Comparison of ENCODE assay signal across 24 cellular contexts in genomic region chr7:99476107-99476506, GRCh38. TPM values are rescaled to one million over a fixed set of nuclear protein-coding genes. Genes with fewer than 3 reads are reported as not detected.
DNase-seq lines count a peak whose midpoint lies in the region; ATAC-seq and TF ChIP-seq lines count a peak whose summit lies in the region.
"Had no signal": no experiment of that assay in that cellular context is flagged by ENCODE, and none has a peak within 500 bp of the region (broad histone marks: within the 10 kb centered on the region; RNA-seq: fewer than 3 reads in every experiment).

No MANE protein-coding gene starts in this region.

- no peak overlapping the region for H3K4me3 ChIP-seq in CD8-positive, alpha-beta T cell (ENCODE audit: low read depth, low read length)
- H3K4me3 ChIP-seq in trophoblast cell (ENCODE audit: low read depth, low read length) = no peak overlapping the region
- H3K4me3 ChIP-seq: A549, SJCRH30 had no signal

- peaks cover 47% of the 10 kb centered on the region for H3K4me1 Mint-ChIP-seq in CD8-positive, alpha-beta T cell (ENCODE audit: low read depth)
- peaks cover 40% of the 10 kb centered on the region for H3K4me1 Mint-ChIP-seq in T-helper 17 cell

- H4K12ac ChIP-seq in trophoblast cell (ENCODE audit: low read depth, low read length) = no peak overlapping the region

- H3K4me1 ChIP-seq in CD8-positive, alpha-beta T cell (ENCODE audit: insufficient read depth, low read length) = peaks cover 33% of the 10 kb centered on the region
- H3K4me1 ChIP-seq in trophoblast cell (ENCODE audit: control insufficient read depth in 1 of 2, insufficient read depth in 2 of 2, low read length in 2 of 2) = peaks cover 0 to 5% of the 10 kb centered on the region in 2 experiments
- H3K4me1 ChIP-seq: SJCRH30 had no signal

- peak overlapping the region; percentile 39 for H3K4ac ChIP-seq in trophoblast cell (ENCODE audit: low read depth, low read length)

- peaks cover 36% of the 10 kb centered on the region for H3K36me3 Mint-ChIP-seq in CD8-positive, alpha-beta T cell
- no peaks in the 10 kb centered on the region for H3K36me3 Mint-ChIP-seq in T-helper 17 cell (ENCODE audit: low read depth)

- no peak overlapping the region for H2BK5ac ChIP-seq in trophoblast cell (ENCODE audit: low read depth, low read length, poor library complexity)

- peak overlapping the region; percentile 18 for H3K27ac Mint-ChIP-seq in CD8-positive, alpha-beta T cell
- peak overlapping the region; percentile 34 for H3K27ac Mint-ChIP-seq in T-helper 17 cell
- H3K27ac Mint-ChIP-seq: B cell had no signal

- no peak overlapping the region for H3K18ac ChIP-seq in trophoblast cell (ENCODE audit: low read length)

- no peak overlapping the region for H2AK5ac ChIP-seq in trophoblast cell (ENCODE audit: low read length)

- H3K9me3 Mint-ChIP-seq in CD8-positive, alpha-beta T cell = no peaks in the 10 kb centered on the region

- H4K8ac ChIP-seq in trophoblast cell (ENCODE audit: low read depth, low read length) = no peak overlapping the region

- CTCF ChIA-PET in CD8-positive, alpha-beta T cell (lab: Charles Lee) = no interaction called here

- peaks cover 7% of the 10 kb centered on the region for H3K79me1 ChIP-seq in trophoblast cell (ENCODE audit: low read length)

- no peak overlapping the region for H2AFZ ChIP-seq in trophoblast cell (ENCODE audit: insufficient read depth, low read length, poor library complexity)

- H2BK120ac ChIP-seq in trophoblast cell (ENCODE audit: insufficient read depth, low read length, poor library complexity) = no peak overlapping the region

- H3K4me3 Mint-ChIP-seq in CD8-positive, alpha-beta T cell = no peak overlapping the region
- H3K4me3 Mint-ChIP-seq in T-helper 17 cell = peak overlapping the region; percentile 31
- H3K4me3 Mint-ChIP-seq: B cell, CD14-positive monocyte had no signal

- no peak for TF ChIP-seq CTCF in CD8-positive, alpha-beta T cell (IDR thresholded peaks at IDR 0.05)

- H2BK12ac ChIP-seq in trophoblast cell (ENCODE audit: low read length) = no peak overlapping the region

- H3K4me2 ChIP-seq in trophoblast cell (ENCODE audit: low read length) = no peak overlapping the region
- H3K4me2 ChIP-seq: A549 had no signal

- peaks cover 9% of the 10 kb centered on the region for H3K36me3 ChIP-seq in CD8-positive, alpha-beta T cell (ENCODE audit: insufficient read depth, low read length)
- peaks cover 16 to 31% of the 10 kb centered on the region in 2 experiments for H3K36me3 ChIP-seq in trophoblast cell (ENCODE audit: control insufficient read depth in 1 of 2, insufficient read depth in 2 of 2, low read length in 2 of 2)

- H3K23ac ChIP-seq in trophoblast cell (ENCODE audit: low read length) = no peak overlapping the region

- H3K27me3 ChIP-seq in CD8-positive, alpha-beta T cell (ENCODE audit: insufficient read depth, low read length) = no peaks in the 10 kb centered on the region
- no peaks in the 10 kb centered on the region for H3K27me3 ChIP-seq in trophoblast cell (ENCODE audit: insufficient read depth, low read length)
- H3K27me3 ChIP-seq: SJCRH30 had no signal

- H3K27me3 Mint-ChIP-seq in CD8-positive, alpha-beta T cell (ENCODE audit: low read depth) = no peaks in the 10 kb centered on the region
- H3K27me3 Mint-ChIP-seq in T-helper 17 cell = no peaks in the 10 kb centered on the region
- H3K27me3 Mint-ChIP-seq: B cell had no signal

- intact Hi-C loops in CD8-positive, alpha-beta T cell (cut with DNase I, micrococcal nuclease) = no loop called here

- no peaks in the 10 kb centered on the region for H3K9me3 ChIP-seq in CD8-positive, alpha-beta T cell (ENCODE audit: low read length)
- H3K9me3 ChIP-seq in T-helper 17 cell (ENCODE audit: control insufficient read depth, low read length, poor library complexity, severe bottlenecking) (no peaks in the 10 kb centered on the region), trophoblast cell (ENCODE audit: insufficient read depth, low read depth, low read length) (no peaks in the 10 kb centered on the region)
- H3K9me3 ChIP-seq: A549, SJCRH30 had no signal

- WGBS in trophoblast cell (ENCODE audit: extremely low coverage, insufficient coverage, insufficient read length) = no CpG with 5 or more reads among the region's 5 CpGs

- no peak overlapping the region for H3K14ac ChIP-seq in trophoblast cell (ENCODE audit: low read length)

- no peak for ATAC-seq in CD8-positive, alpha-beta T cell
- no peak for ATAC-seq in T-helper 17 cell
- ATAC-seq in SK-N-SH treated with all-trans-retinoic acid at 6 μM for 48 hours = no peak
- ATAC-seq: A549, HepG2, Panc1 had no signal

- no peak overlapping the region for H3K9ac ChIP-seq in trophoblast cell (ENCODE audit: low read length)

- no peak overlapping the region for H3K27ac ChIP-seq in CD8-positive, alpha-beta T cell (ENCODE audit: low read depth, low read length)
- no peak overlapping the region for H3K27ac ChIP-seq in trophoblast cell (ENCODE audit: low read depth, low read length)
- H3K27ac ChIP-seq: A549, SJCRH30 had no signal

- H4K91ac ChIP-seq in trophoblast cell (ENCODE audit: low read depth, low read length) = no peak overlapping the region

- H3K79me2 ChIP-seq in trophoblast cell (ENCODE audit: control insufficient read depth, insufficient read depth, low read length, poor library complexity) = peaks cover 8% of the 10 kb centered on the region

- no peak for DNase-seq in CD8-positive, alpha-beta T cell
- no peak for DNase-seq in T-helper 17 cell
- DNase-seq in foreskin melanocyte = peak; percentile 89
- no peak for DNase-seq in trophoblast cell
- no peak for DNase-seq in NCI-H2171 (lab: John Stamatoyannopoulos, UW)
- DNase-seq in NK-92 (lab: John Stamatoyannopoulos, UW; ENCODE audit: unreplicated experiment) = no peak
- DNase-seq: COR-L47, DMS79, GOT3, HCEC 1CT, KBM-7, NCI-H1092, NCI-H1436, NCI-H1930, NCI-H226, NCI-H510A treated with DMSO at 0.1 percent for 48 hours, NCI-H774, SJCRH30 had no signal

- POLR2A ChIA-PET in CD8-positive, alpha-beta T cell (lab: Charles Lee) = interaction anchor here (1.0 to 1.2 kb wide), 3 partner anchors 23 to 82 kb away, joined by 3 to 8 read pairs (median 4); partner anchors contain the start of genes ZKSCAN5 and ZNF655

TF ChIP-seq in SK-N-SH treated with all-trans-retinoic acid at 6 μM for 48 hours, 23 proteins besides CTCF, POLR2A, EP300 and RAD21 (continues in another document):
- no peak for TF ChIP-seq ZNF565 (CRISPR knock-in tag; conservative IDR thresholded peaks at IDR 0.05; ENCODE audit: low read depth)
- no peak for TF ChIP-seq OSR1 (CRISPR knock-in tag; IDR thresholded peaks at IDR 0.05)
- no peak for TF ChIP-seq ESRRG (CRISPR knock-in tag; IDR thresholded peaks at IDR 0.05)
- no peak for TF ChIP-seq BACH2 (CRISPR knock-in tag; IDR thresholded peaks at IDR 0.05; ENCODE audit: borderline replicate concordance)
- TF ChIP-seq PATZ1 (CRISPR knock-in tag; IDR thresholded peaks at IDR 0.05; ENCODE audit: borderline replicate concordance) = no peak
- no peak for TF ChIP-seq RARB (CRISPR knock-in tag; IDR thresholded peaks at IDR 0.05)
- TF ChIP-seq SNAI2 (CRISPR knock-in tag; IDR thresholded peaks at IDR 0.05) = no peak
- TF ChIP-seq POU6F1 (CRISPR knock-in tag; IDR thresholded peaks at IDR 0.05; ENCODE audit: borderline replicate concordance, low read depth) = no peak
- no peak for TF ChIP-seq ZFP30 (CRISPR knock-in tag; IDR thresholded peaks at IDR 0.05)
- TF ChIP-seq ZNF70 (CRISPR knock-in tag; IDR thresholded peaks at IDR 0.05) = no peak

RNA-seq across cellular contexts. Expression of gene ZNF789, which starts 3.4 kb away (rescaled TPM):
- total RNA-seq in CD8-positive, alpha-beta T cell = 10 to 100 TPM; 12.9 to 14.1 TPM
- total RNA-seq in T-helper 17 cell = 10 to 100 TPM; 12.5 to 18.1 TPM
- 4.1 and 5.0 TPM in 2 replicates for polyA plus RNA-seq in trophoblast cell (2013)

RNA-seq across cellular contexts. Expression of gene ATP5MF, which starts 10.1 kb away (rescaled TPM):
- 10 to 100 TPM; 45.6 to 48.5 TPM for total RNA-seq in CD8-positive, alpha-beta T cell
- 100 to 1,000 TPM in 1 of 2 donors, 10 to 100 TPM in 1; 83.3 to 103 TPM for total RNA-seq in T-helper 17 cell
- 482 and 489 TPM in 2 replicates for polyA plus RNA-seq in trophoblast cell (2013)

RNA-seq across cellular contexts. Expression of gene ZNF394, which starts 24.0 kb away (rescaled TPM):
- total RNA-seq in CD8-positive, alpha-beta T cell = 100 to 1,000 TPM; 256 to 268 TPM
- total RNA-seq in T-helper 17 cell = 100 to 1,000 TPM; 189 to 198 TPM
- polyA plus RNA-seq in trophoblast cell (2013) = 16.9 and 18.0 TPM in 2 replicates

RNA-seq across cellular contexts. Expression of gene ZKSCAN5, which starts 28.4 kb away (rescaled TPM):
- 1 to 10 TPM; 6.0 to 6.2 TPM for total RNA-seq in CD8-positive, alpha-beta T cell
- 1 to 10 TPM; 4.4 to 4.6 TPM for total RNA-seq in T-helper 17 cell
- 7.8 and 8.4 TPM in 2 replicates for polyA plus RNA-seq in trophoblast cell (2013)

RNA-seq across cellular contexts. Expression of gene CPSF4, which starts 37.4 kb away (rescaled TPM):
- total RNA-seq in CD8-positive, alpha-beta T cell = 10 to 100 TPM; 33.4 to 33.9 TPM
- 10 to 100 TPM; 35.0 to 42.9 TPM for total RNA-seq in T-helper 17 cell
- polyA plus RNA-seq in trophoblast cell (2013) = 61.2 and 66.0 TPM in 2 replicates
